In genomic region chr10:103193820-103194529, GRCh38 we compare ENCODE assay signal across 8 cellular contexts. TPM values are rescaled to one million over a fixed set of nuclear protein-coding genes. Genes with fewer than 3 reads are reported as not detected.
DNase-seq lines count a peak whose midpoint lies in the region; ATAC-seq, FAIRE-seq and TF ChIP-seq lines count a peak whose summit lies in the region.

No MANE protein-coding gene starts in this region.

- ATAC-seq in HG03196 (IDR thresholded peaks at IDR 0.05; ENCODE audit: unreplicated experiment) (no peak), HG03457 (IDR thresholded peaks at IDR 0.05; ENCODE audit: unreplicated experiment) (no peak)

- TF ChIP-seq POLR2A in NB4 (IDR thresholded peaks at IDR 0.05; ENCODE audit: extremely low read depth, insufficient read length): no peak

- peak overlapping the region; percentile 60 for H3K4me3 ChIP-seq in NB4 (ENCODE audit: low read depth, low read length)
- peak overlapping the region; percentile 87 for H3K4me3 ChIP-seq in ectodermal cell (ENCODE audit: insufficient read depth, low read depth, low read length)
- peak overlapping the region; percentile 94 for H3K4me3 ChIP-seq in osteoblast (ENCODE audit: insufficient read depth, low read length)

- TF ChIP-seq CTCF in NB4 (IDR thresholded peaks at IDR 0.05; ENCODE audit: low read depth, low read length) (no peak), osteoblast (IDR thresholded peaks at IDR 0.05; ENCODE audit: extremely low read depth, low read depth, low read length) (no peak)

- H2AFZ ChIP-seq in osteoblast (ENCODE audit: low read length): peak overlapping the region; percentile 93

- peaks cover 4% of the 10 kb centered on the region for H3K4me1 ChIP-seq in ectodermal cell (ENCODE audit: control insufficient read depth, insufficient read depth, low read length)
- peaks cover 39% of the 10 kb centered on the region for H3K4me1 ChIP-seq in osteoblast (ENCODE audit: insufficient read depth, low read length)

- peak; percentile 79 for FAIRE-seq in GM18507 (lab: Jason Lieb, UNC)

- DNase-seq in GM18507 (ENCODE audit: extremely low spot score, insufficient read length, low read depth): peak; percentile 14
- peak; percentile 63 for DNase-seq in NB4 (ENCODE audit: low read depth)
- DNase-seq in osteoblast (ENCODE audit: insufficient read length, low spot score, missing footprints): peak; percentile 50
- no peak for DNase-seq in HPDE6-E6E7 (ENCODE audit: extremely low spot score)
- no peak for DNase-seq in activated CD4-positive, alpha-beta T cell treated with anti-CD3 and anti-CD28 coated beads for 48 hours

- H3K9me3 ChIP-seq in ectodermal cell (ENCODE audit: control insufficient read depth, low read length) (no peaks in the 10 kb centered on the region), osteoblast (ENCODE audit: low read depth, low read length) (no peaks in the 10 kb centered on the region)

- H3K27me3 ChIP-seq in ectodermal cell (ENCODE audit: control insufficient read depth, insufficient read depth, low read length, poor library complexity, severe bottlenecking) (no peaks in the 10 kb centered on the region), osteoblast (ENCODE audit: insufficient read depth, low read length) (no peaks in the 10 kb centered on the region)

- H3K36me3 ChIP-seq in ectodermal cell (ENCODE audit: control insufficient read depth, insufficient read depth, low read length): no peaks in the 10 kb centered on the region
- H3K36me3 ChIP-seq in osteoblast (ENCODE audit: insufficient read depth, low read length): no peaks in the 10 kb centered on the region

- H3K27ac ChIP-seq in ectodermal cell (ENCODE audit: insufficient read depth, low read depth, low read length, poor library complexity, severe bottlenecking) (no peak overlapping the region), osteoblast (ENCODE audit: low read depth, low read length) (peak overlapping the region; percentile 53)

- peaks cover 42% of the 10 kb centered on the region for H3K79me2 ChIP-seq in osteoblast (ENCODE audit: insufficient read depth, low read length)

- H3K4me2 ChIP-seq in osteoblast (ENCODE audit: insufficient read depth, low read length): peak overlapping the region; percentile 95

- WGBS in ectodermal cell, 2 experiments: 79 to 84% methylated on average over 14 of the region's 14 CpGs

- peaks cover 22% of the 10 kb centered on the region for H4K20me1 ChIP-seq in osteoblast (ENCODE audit: insufficient read depth, low read length)

RNA-seq across cellular contexts. Expression of gene NT5C2, which starts 0.9 kb away (rescaled TPM):
- polyA plus RNA-seq in ectodermal cell (2013, experiment 1 of 4): 79.5 TPM
- polyA plus RNA-seq in ectodermal cell (2013, experiment 2 of 4): 88.0 TPM
- 53.3 TPM for polyA plus RNA-seq in ectodermal cell (2013, experiment 3 of 4)
- polyA plus RNA-seq in ectodermal cell (2013, experiment 4 of 4): 60.7 TPM
- total RNA-seq in osteoblast: 94.1 and 96.9 TPM in 2 replicates

RNA-seq across cellular contexts. Expression of gene RPEL1, which starts 51.7 kb away (rescaled TPM):
- not detected for polyA plus RNA-seq in ectodermal cell (2013, experiment 1 of 4)
- polyA plus RNA-seq in ectodermal cell (2013, experiment 2 of 4): 0.09 TPM
- not detected for polyA plus RNA-seq in ectodermal cell (2013, experiment 3 of 4)
- not detected for polyA plus RNA-seq in ectodermal cell (2013, experiment 4 of 4)
- 0.29 and 0.36 TPM in 2 replicates for total RNA-seq in osteoblast

Comparison
In these comparisons a context has a peak if more than half of its experiments do, and no peak if none do; other contexts are left out.
1. DNase-seq: peak in GM18507 (single experiment), NB4 (single experiment) and osteoblast (single experiment); none in HPDE6-E6E7 (single experiment) and activated CD4-positive, alpha-beta T cell treated with anti-CD3 and anti-CD28 coated beads for 48 hours (single experiment).
2. Peak in every context shown above with its lines, with median percentiles within 50 percentile points of each other: H3K4me3 ChIP-seq.